23 cellular contexts compared by ENCODE assay signal in genomic region chr11:93039841-93040240, GRCh38.
DNase-seq lines count a peak whose midpoint lies in the region; ATAC-seq, FAIRE-seq and TF ChIP-seq lines count a peak whose summit lies in the region.
"Had no signal": no experiment of that assay in that cellular context is flagged by ENCODE, and none has a peak within 500 bp of the region (broad histone marks: within the 10 kb centered on the region; RNA-seq: fewer than 3 reads in every experiment).

No MANE protein-coding gene starts in this region.

- in situ Hi-C loops in G401 (cut with HindIII; ENCODE audit: low sequenced_read_pairs), result no loop called here

- peak overlapping the region; percentile 21 for H2AFZ ChIP-seq in HCT116 (ENCODE audit: low read depth, low read length, poor library complexity, severe bottlenecking)
- no peak overlapping the region for H2AFZ ChIP-seq in osteoblast (ENCODE audit: low read length)

- no peaks in the 10 kb centered on the region for H3K36me3 ChIP-seq in HCT116 (ENCODE audit: control insufficient read depth in 1 of 2, insufficient read depth in 2 of 2, low read length in 2 of 2)
- no peaks in the 10 kb centered on the region for H3K36me3 ChIP-seq in bronchial epithelial cell (ENCODE audit: control insufficient read depth, insufficient read depth, low read length)
- no peaks in the 10 kb centered on the region for H3K36me3 ChIP-seq in osteoblast (ENCODE audit: insufficient read depth, low read length)
- H3K36me3 ChIP-seq: BE2C had no signal

- peaks cover 2% of the 10 kb centered on the region for H3K27me3 Mint-ChIP-seq in T-helper 2 cell treated with Interferon-gamma antibody and Interleukin-4, amounts not matched to agents 5 μg/mL and 100 μg/mL, for 36 hours (ENCODE audit: low read depth)

- H3K79me2 ChIP-seq in HCT116 (ENCODE audit: insufficient read depth, low read length) (no peaks in the 10 kb centered on the region), osteoblast (ENCODE audit: insufficient read depth, low read length) (no peaks in the 10 kb centered on the region)

- BruUV-seq in HCT116 (replicated peaks; lab: Mats Ljungman, UMichigan), result no TSS peak

- TF ChIP-seq RAD21 in HCT116 (IDR thresholded peaks at IDR 0.05; ENCODE audit: low read depth), result no peak

- FAIRE-seq in bronchial epithelial cell (lab: Jason Lieb, UNC), result no peak
- FAIRE-seq: A204.1, HepG2 had no signal

- H3K4me1 ChIP-seq in HCT116 (ENCODE audit: control insufficient read depth in 1 of 2, insufficient read depth in 2 of 2, low read length in 2 of 2) (no peaks in the 10 kb centered on the region), osteoblast (ENCODE audit: insufficient read depth, low read length) (peaks cover 8% of the 10 kb centered on the region)
- H3K4me1 ChIP-seq: BE2C had no signal

- H4K20me1 ChIP-seq in HCT116 (ENCODE audit: insufficient read depth) (no peaks in the 10 kb centered on the region), osteoblast (ENCODE audit: insufficient read depth, low read length) (no peaks in the 10 kb centered on the region)

- RAD21 ChIA-PET in HCT116 (lab: Charles Lee; ENCODE audit: low non-redundant PET in 1 of 2, low total read pairs in 2 of 2, uncharacterized antibody in 2 of 2, unreplicated experiment in 2 of 2), result no interaction called here

- no peak for DNase-seq in HCT116 (ENCODE audit: low read depth, low spot score)
- DNase-seq in bronchial epithelial cell (ENCODE audit: low read depth), result peak; percentile 32
- peak; percentile 85 for DNase-seq in fibroblast of mammary gland (ENCODE audit: low read depth)
- peak; percentile 63 for DNase-seq in osteoblast (ENCODE audit: insufficient read length, low spot score, missing footprints)
- DNase-seq in T-helper 2 cell treated with Interferon-gamma antibody and Interleukin-4, amounts not matched to agents 5 μg/mL and 100 μg/mL, for 36 hours (ENCODE audit: low spot score), result no peak
- DNase-seq in G401 (ENCODE audit: low spot score), result no peak
- DNase-seq: BE2C, EL, H9, KBM-7, NCI-H1092 treated with DMSO at 0.1 percent for 48 hours, NCI-H1436 treated with DMSO at 0.1 percent for 48 hours, NCI-H1930, NCI-H2227 treated with DMSO at 0.1 percent for 48 hours, NCI-H510A treated with DMSO at 0.1 percent for 48 hours, NCI-H748 treated with DMSO at 0.1 percent for 48 hours, SHP77 treated with DMSO at 0.1 percent for 48 hours, SK-N-SH had no signal

- H3K4me3 Mint-ChIP-seq in T-helper 2 cell treated with Interferon-gamma antibody and Interleukin-4, amounts not matched to agents 5 μg/mL and 100 μg/mL, for 36 hours, result no peak overlapping the region
- H3K4me3 Mint-ChIP-seq: H9 had no signal

- POLR2A ChIA-PET in HCT116 (lab: Charles Lee), result no interaction called here

- H3K27ac ChIP-seq in HCT116 (ENCODE audit: low read depth, low read length) (no peak overlapping the region), osteoblast (ENCODE audit: low read depth, low read length) (no peak overlapping the region)
- H3K27ac ChIP-seq: HL-60, RWPE1 had no signal

- TF ChIP-seq CTCF in HCT116 (IDR thresholded peaks at IDR 0.05 in 2 of 3, conservative IDR thresholded peaks at IDR 0.05 in 1 of 3; ENCODE audit: borderline replicate concordance in 1 of 3, insufficient read depth in 1 of 3, low read depth in 2 of 3, low read length in 2 of 3), result no peak
- no peak for TF ChIP-seq CTCF in bronchial epithelial cell (IDR thresholded peaks at IDR 0.05; ENCODE audit: insufficient read depth, low read length, severe bottlenecking)
- TF ChIP-seq CTCF in fibroblast of mammary gland (conservative IDR thresholded peaks at IDR 0.05; ENCODE audit: control insufficient read depth, insufficient read depth, low read depth, low read length), result no peak
- TF ChIP-seq CTCF in osteoblast (IDR thresholded peaks at IDR 0.05; ENCODE audit: extremely low read depth, low read depth, low read length), result no peak

- H3K4me3 ChIP-seq in HCT116 (replicated peaks in 1 of 2; ENCODE audit: low read depth in 1 of 2, low read length in 2 of 2), result no peak overlapping the region
- H3K4me3 ChIP-seq in bronchial epithelial cell (ENCODE audit: low read depth, low read length), result no peak overlapping the region
- no peak overlapping the region for H3K4me3 ChIP-seq in fibroblast of mammary gland (ENCODE audit: control insufficient read depth, low read depth, low read length)
- no peak overlapping the region for H3K4me3 ChIP-seq in osteoblast (ENCODE audit: insufficient read depth, low read length)

- H3K9me3 Mint-ChIP-seq in T-helper 2 cell treated with Interferon-gamma antibody and Interleukin-4, amounts not matched to agents 5 μg/mL and 100 μg/mL, for 36 hours, result no peaks in the 10 kb centered on the region

- intact Hi-C loops in HCT116 (cut with micrococcal nuclease), result no loop called here

- no peaks in the 10 kb centered on the region for H3K27me3 ChIP-seq in HCT116 (ENCODE audit: insufficient read depth, low read length)
- H3K27me3 ChIP-seq in bronchial epithelial cell (ENCODE audit: control insufficient read depth, insufficient read depth, low read length), result no peaks in the 10 kb centered on the region
- H3K27me3 ChIP-seq in osteoblast (ENCODE audit: insufficient read depth, low read length), result no peaks in the 10 kb centered on the region
- H3K27me3 ChIP-seq: BE2C had no signal

- H3K4me2 ChIP-seq in HCT116 (ENCODE audit: low read length) (no peak overlapping the region), osteoblast (ENCODE audit: insufficient read depth, low read length) (no peak overlapping the region)
- H3K4me2 ChIP-seq: SK-N-SH had no signal

- no peak overlapping the region for H3K9ac ChIP-seq in HCT116 (ENCODE audit: low read length)
- H3K9ac ChIP-seq: SK-N-SH had no signal

- H3K9me2 ChIP-seq in HCT116 (ENCODE audit: insufficient read depth), result no peaks in the 10 kb centered on the region
- H3K9me2 ChIP-seq: SK-N-SH had no signal

- ATAC-seq in HCT116 (no peak), GM19467 (IDR thresholded peaks at IDR 0.05; ENCODE audit: unreplicated experiment) (no peak)
- ATAC-seq: HepG2 had no signal

- no peak for TF ChIP-seq POLR2A in HCT116 (IDR thresholded peaks at IDR 0.05; ENCODE audit: borderline replicate concordance, extremely low read depth, insufficient read depth, insufficient read length)

- no peaks in the 10 kb centered on the region for H3K4me1 Mint-ChIP-seq in T-helper 2 cell treated with Interferon-gamma antibody and Interleukin-4, amounts not matched to agents 5 μg/mL and 100 μg/mL, for 36 hours (ENCODE audit: low read depth)
- H3K4me1 Mint-ChIP-seq: H9 had no signal

- no peaks in the 10 kb centered on the region for H3K36me3 Mint-ChIP-seq in T-helper 2 cell treated with Interferon-gamma antibody and Interleukin-4, amounts not matched to agents 5 μg/mL and 100 μg/mL, for 36 hours (ENCODE audit: low read depth)

- no peak overlapping the region for H3K27ac Mint-ChIP-seq in T-helper 2 cell treated with Interferon-gamma antibody and Interleukin-4, amounts not matched to agents 5 μg/mL and 100 μg/mL, for 36 hours
- H3K27ac Mint-ChIP-seq: H9 had no signal

- H3K9me3 ChIP-seq in HCT116 (ENCODE audit: control insufficient read depth in 1 of 2, insufficient read depth in 1 of 2, low read depth in 1 of 2, low read length in 2 of 2) (no peaks in the 10 kb centered on the region), osteoblast (ENCODE audit: low read depth, low read length) (no peaks in the 10 kb centered on the region)
- H3K9me3 ChIP-seq: BE2C had no signal

- CTCF ChIA-PET in HCT116 (lab: Charles Lee), result no interaction called here

TF ChIP-seq in HCT116, 20 proteins besides CTCF, POLR2A, EP300 and RAD21 (continues in another document):
- no peak for TF ChIP-seq JUND (IDR thresholded peaks at IDR 0.05)
- no peak for TF ChIP-seq SIN3A (IDR thresholded peaks at IDR 0.05; ENCODE audit: low read depth)
- no peak for TF ChIP-seq POLR2AphosphoS5 (IDR thresholded peaks at IDR 0.05; ENCODE audit: low read depth, low read length)
- TF ChIP-seq ATF3 (IDR thresholded peaks at IDR 0.05), result no peak
- TF ChIP-seq SP1 (IDR thresholded peaks at IDR 0.05; ENCODE audit: low read depth), result no peak
- no peak for TF ChIP-seq ZBTB33 (IDR thresholded peaks at IDR 0.05; ENCODE audit: extremely low read depth, insufficient replicate concordance, low read length)
- TF ChIP-seq SRF (IDR thresholded peaks at IDR 0.05; ENCODE audit: low read depth), result no peak
- no peak for TF ChIP-seq EZH2phosphoT487 (IDR thresholded peaks at IDR 0.05; ENCODE audit: borderline replicate concordance)
- no peak for TF ChIP-seq EZH2 (IDR thresholded peaks at IDR 0.05)
- TF ChIP-seq ZNF274 (IDR thresholded peaks at IDR 0.05; ENCODE audit: low read depth, low read length), result no peak
- no peak for TF ChIP-seq YY1 (IDR thresholded peaks at IDR 0.05; ENCODE audit: extremely low read depth, insufficient replicate concordance, low read depth, low read length)
- no peak for TF ChIP-seq EGR1 (IDR thresholded peaks at IDR 0.05; ENCODE audit: low read depth)
- no peak for TF ChIP-seq CEBPB (IDR thresholded peaks at IDR 0.05; ENCODE audit: low read depth)

Comparison
In these comparisons a context has a peak if more than half of its experiments do, and no peak if none do; other contexts are left out.
1. DNase-seq: peak in bronchial epithelial cell (single experiment), fibroblast of mammary gland (single experiment) and osteoblast (single experiment); none in HCT116 (single experiment), T-helper 2 cell treated with Interferon-gamma antibody and Interleukin-4, amounts not matched to agents 5 μg/mL and 100 μg/mL, for 36 hours (single experiment) and G401 (single experiment).